1 cellular context compared by ENCODE assay signal in the genomic region with DNA sequence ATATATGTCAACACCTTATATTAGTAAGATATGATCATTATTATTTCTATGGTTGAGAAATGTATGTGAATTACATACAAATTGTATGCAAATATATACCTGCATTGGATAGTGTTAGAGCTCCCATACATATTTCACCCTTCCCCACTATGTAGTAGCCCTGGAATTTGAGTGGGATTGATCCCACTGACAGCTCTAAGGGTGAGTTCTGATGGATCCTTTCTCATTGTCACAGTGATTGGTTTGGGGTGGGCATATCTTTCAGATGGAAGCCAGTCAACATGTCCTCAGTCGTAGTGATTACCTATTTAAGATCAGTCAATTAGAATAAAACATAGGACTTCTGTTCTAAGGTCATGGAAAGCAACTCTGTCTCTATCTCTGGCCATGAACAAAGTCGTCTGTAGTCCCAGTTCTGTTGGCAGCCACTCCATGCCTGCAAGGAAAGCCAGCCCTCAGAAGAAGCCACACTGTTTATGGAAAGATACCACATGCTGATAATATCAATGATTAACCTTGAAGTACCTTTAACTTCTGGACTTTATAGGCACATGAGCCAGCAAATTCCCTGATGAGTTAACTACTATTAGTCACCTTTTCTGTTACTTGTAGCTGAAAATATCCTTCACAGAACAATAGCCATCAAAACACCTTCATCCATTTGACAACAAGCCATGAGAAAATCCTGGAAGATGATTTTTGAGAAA.
A peak's percentile ranks its signal among the peaks of the same experiment; 100 is the strongest.
TF ChIP-seq lines count a peak whose summit lies in the region.

No MANE protein-coding gene starts in this region.

TF ChIP-seq in IMR-90, 13 proteins besides CTCF, POLR2A, EP300 and RAD21:
- TF ChIP-seq MXI1 (IDR thresholded peaks at IDR 0.05; ENCODE audit: borderline replicate concordance, low read depth, low read length) = no peak
- TF ChIP-seq NFE2L2 (IDR thresholded peaks at IDR 0.05; ENCODE audit: low read depth, low read length) = 0 out of 2 replicates have a peak, but pooled peaks have one; percentile 9
- no peak for TF ChIP-seq CHD1 (IDR thresholded peaks at IDR 0.05; ENCODE audit: low read depth, low read length)
- TF ChIP-seq BHLHE40 (IDR thresholded peaks at IDR 0.05; ENCODE audit: low read depth, low read length) = 0 out of 2 replicates have a peak, but pooled peaks have one; percentile 53
- peak; percentile 13; the same call in 1 of the 2 replicates for TF ChIP-seq FOS (IDR thresholded peaks at IDR 0.05; ENCODE audit: low read depth, low read length)
